In the genomic region with DNA sequence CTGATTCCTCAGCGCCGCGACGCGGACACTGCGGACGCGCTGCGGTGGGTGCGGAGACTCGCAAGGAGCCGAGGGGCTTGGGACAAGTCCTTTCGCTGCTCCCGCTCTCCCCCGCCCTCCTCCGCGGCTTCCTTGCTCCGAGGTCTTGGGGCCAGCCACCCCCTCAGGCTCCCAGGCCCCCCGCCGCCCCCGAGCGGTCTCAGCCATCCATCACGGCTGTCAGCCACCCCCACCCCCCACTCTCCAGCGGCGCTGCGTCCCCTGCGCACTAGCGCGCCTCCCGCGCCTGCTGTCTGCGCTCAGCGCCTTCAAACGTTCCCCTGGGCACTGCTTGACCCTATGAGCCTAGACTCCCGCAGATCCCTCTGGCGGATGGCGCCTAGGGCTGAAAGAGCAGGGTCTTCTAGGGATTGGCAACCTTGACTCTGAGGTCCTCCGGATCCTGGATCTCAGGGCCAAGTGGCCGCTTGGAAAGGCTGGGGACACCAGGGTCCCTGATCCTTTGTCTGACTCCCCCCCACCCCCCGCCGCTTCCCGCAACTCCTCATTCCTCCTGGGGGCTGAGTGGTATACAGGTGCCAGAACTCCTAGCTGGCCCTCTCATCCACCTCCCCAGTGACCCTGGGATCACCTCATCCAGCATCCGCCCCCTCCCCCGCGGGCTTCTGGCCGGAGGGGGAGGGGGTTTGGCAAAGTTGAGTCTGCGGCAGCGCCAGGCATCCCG, we compare ENCODE assay signal across 18 cellular contexts. TPM values are rescaled to one million over a fixed set of nuclear protein-coding genes. Genes with fewer than 3 reads are reported as not detected.
"Had no signal": no experiment of that assay in that cellular context is flagged by ENCODE, and none has a peak within 500 bp of the region (broad histone marks: within the 10 kb centered on the region; RNA-seq: fewer than 3 reads in every experiment).

No MANE protein-coding gene starts in this region.

- H3K27ac ChIP-seq: esophagus squamous epithelium, ovary, skin epidermis had no signal

- H3K4me1 Mint-ChIP-seq: activated CD4-positive, alpha-beta memory T cell treated with anti-CD3 and anti-CD28 coated beads, Interleukin-2, amount 10 ng/mL, durations not matched to agents 7 days and 5 days; activated naive CD8-positive, alpha-beta T cell treated with anti-CD3 and anti-CD28 coated beads for 36 hours had no signal

- ATAC-seq: activated T-cell treated with anti-CD3 and anti-CD28 coated beads, Interleukin-2, amount 50 U/mL, for 72 hours; left lobe of liver; naive thymus-derived CD4-positive, alpha-beta T cell had no signal

- H3K4me3 Mint-ChIP-seq: activated CD4-positive, alpha-beta memory T cell treated with anti-CD3 and anti-CD28 coated beads, Interleukin-2, amount 10 ng/mL, durations not matched to agents 7 days and 5 days; activated naive CD8-positive, alpha-beta T cell treated with anti-CD3 and anti-CD28 coated beads for 36 hours; activated T-cell treated with anti-CD3 and anti-CD28 coated beads, Interleukin-2, amount 50 U/mL, for 72 hours; naive thymus-derived CD4-positive, alpha-beta T cell had no signal

- DNase-seq: activated CD4-positive, alpha-beta memory T cell treated with anti-CD3 and anti-CD28 coated beads, Interleukin-2, amount 10 ng/mL, durations not matched to agents 7 days and 5 days; activated CD4-positive, alpha-beta T cell treated with anti-CD3 and anti-CD28 coated beads for 1 hour; activated gamma-delta T cell treated with Interleukin-2 at 50 U/mL for 16 hours; activated naive CD8-positive, alpha-beta T cell treated with anti-CD3 and anti-CD28 coated beads for 36 hours; activated T-cell treated with anti-CD3 and anti-CD28 coated beads, Interleukin-2, amount 50 U/mL, for 72 hours; aorta; esophagus squamous epithelium; foreskin fibroblast; mammary epithelial cell; naive thymus-derived CD4-positive, alpha-beta T cell; ovary; T-helper 9 cell had no signal

- FAIRE-seq: bronchial epithelial cell, islet of Langerhans, urothelium cell line had no signal

- H3K9me3 Mint-ChIP-seq: activated CD4-positive, alpha-beta memory T cell treated with anti-CD3 and anti-CD28 coated beads, Interleukin-2, amount 10 ng/mL, durations not matched to agents 7 days and 5 days; activated naive CD8-positive, alpha-beta T cell treated with anti-CD3 and anti-CD28 coated beads for 36 hours; activated T-cell treated with anti-CD3 and anti-CD28 coated beads, Interleukin-2, amount 50 U/mL, for 72 hours had no signal

- H3K9me3 ChIP-seq: esophagus squamous epithelium, ovary had no signal

- H3K4me3 ChIP-seq: esophagus squamous epithelium, ovary, skin epidermis had no signal

- H3K27ac Mint-ChIP-seq: activated CD4-positive, alpha-beta memory T cell treated with anti-CD3 and anti-CD28 coated beads, Interleukin-2, amount 10 ng/mL, durations not matched to agents 7 days and 5 days; activated naive CD8-positive, alpha-beta T cell treated with anti-CD3 and anti-CD28 coated beads for 36 hours; activated T-cell treated with anti-CD3 and anti-CD28 coated beads, Interleukin-2, amount 50 U/mL, for 72 hours; naive thymus-derived CD4-positive, alpha-beta T cell had no signal

- H3K36me3 ChIP-seq: esophagus squamous epithelium, ovary had no signal

RNA-seq across cellular contexts. Expression of a gene that starts 1.4 kb away (rescaled TPM):
- total RNA-seq: bronchial epithelial cell; esophagus squamous epithelium; left lobe of liver; naive thymus-derived CD4-positive, alpha-beta T cell had no signal
- polyA plus RNA-seq: aorta; naive thymus-derived CD4-positive, alpha-beta T cell had no signal

RNA-seq across cellular contexts. Expression of a gene that starts 21.7 kb away (rescaled TPM):
- total RNA-seq: renal cortical epithelial cell had no signal
- polyA plus RNA-seq: naive thymus-derived CD4-positive, alpha-beta T cell had no signal
